9 cellular contexts compared by ENCODE assay signal in the genomic region with DNA sequence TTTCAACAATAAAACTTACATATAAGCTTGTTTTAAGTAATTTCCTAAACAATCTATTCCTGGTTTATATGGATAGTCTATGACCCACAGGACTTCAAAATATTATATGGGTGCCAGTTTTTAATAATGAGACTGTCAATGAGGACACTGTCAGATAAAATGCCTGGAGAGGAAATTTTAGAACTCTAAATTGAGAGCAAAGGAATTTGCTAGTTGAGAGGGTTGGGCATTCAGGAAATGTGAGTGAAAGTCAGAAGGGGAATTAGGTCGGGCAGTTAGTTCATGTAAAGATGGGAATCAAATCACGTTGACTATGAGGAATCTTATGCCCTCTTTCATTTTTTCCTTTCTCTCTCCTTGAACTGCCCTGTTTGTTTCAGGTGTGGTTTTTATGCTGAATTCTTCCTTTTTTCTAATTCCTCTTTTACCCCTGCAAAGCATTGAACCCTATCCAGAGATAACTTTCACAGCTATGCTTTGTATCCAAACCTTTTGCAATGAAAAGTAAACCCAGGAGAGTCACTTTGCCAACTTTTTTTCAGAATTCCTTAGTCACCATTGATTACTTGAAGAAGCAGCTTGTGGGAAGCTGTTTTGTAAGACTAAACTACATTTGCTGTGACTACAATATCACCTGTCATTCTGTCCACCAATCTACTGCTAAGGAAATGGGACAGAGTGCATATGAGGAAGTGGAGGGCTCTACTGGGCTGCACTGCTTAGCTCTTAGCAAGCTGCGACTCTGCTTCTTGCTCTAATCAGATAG. TPM values are rescaled to one million over a fixed set of nuclear protein-coding genes. Genes with fewer than 3 reads are reported as not detected.
DNase-seq lines count a peak whose midpoint lies in the region; ATAC-seq and TF ChIP-seq lines count a peak whose summit lies in the region.
"Had no signal": no experiment of that assay in that cellular context is flagged by ENCODE, and none has a peak within 500 bp of the region (broad histone marks: within the 10 kb centered on the region; RNA-seq: fewer than 3 reads in every experiment).

No MANE protein-coding gene starts in this region.

- no peaks in the 10 kb centered on the region for H3K9me2 ChIP-seq in Loucy (replicated peaks; ENCODE audit: low read depth, low read length)

- peak overlapping the region; percentile 79 to 83 for H3K27ac ChIP-seq in mucosa of rectum (ENCODE audit: low read depth in 2 of 2, low read length in 2 of 2)

- peaks cover 0 to 3% (median 0%) of the 10 kb centered on the region in 3 donors for H3K27me3 Mint-ChIP-seq in CD14-positive monocyte (ENCODE audit: low read depth in 3 of 3)

- H4K20me1 ChIP-seq in Loucy (ENCODE audit: insufficient read depth, low read length, poor library complexity, severe bottlenecking), result no peaks in the 10 kb centered on the region

- no peaks in the 10 kb centered on the region for H3K27me3 ChIP-seq in Loucy (ENCODE audit: insufficient read depth, low read length, poor library complexity, severe bottlenecking)
- H3K27me3 ChIP-seq in mucosa of rectum (ENCODE audit: control insufficient read depth in 2 of 2, insufficient read depth in 2 of 2, low read length in 2 of 2), result no peaks in the 10 kb centered on the region

- peak overlapping the region; percentile 13; the same call in 1 of the 2 replicates for H2AFZ ChIP-seq in Loucy (ENCODE audit: low read length)

- peaks cover 51% of the 10 kb centered on the region for H3K4me1 ChIP-seq in Loucy (ENCODE audit: insufficient read depth, low read length, poor library complexity, severe bottlenecking)
- H3K4me1 ChIP-seq in mucosa of rectum (ENCODE audit: control insufficient read depth in 2 of 2, insufficient read depth in 2 of 2, low read length in 2 of 2), result peaks cover 16 to 28% of the 10 kb centered on the region in 2 donors

- TF ChIP-seq CTCF in CD14-positive monocyte (IDR thresholded peaks at IDR 0.05) (no peak), Loucy (conservative IDR thresholded peaks at IDR 0.05; ENCODE audit: low read length) (no peak), choroid plexus epithelial cell (conservative IDR thresholded peaks at IDR 0.05; ENCODE audit: low read depth, low read length) (no peak)

- DNase-seq in CD14-positive monocyte (ENCODE audit: low spot score), result no peak
- peak; percentile 68 for DNase-seq in choroid plexus epithelial cell (ENCODE audit: low read depth)
- no peak for DNase-seq in HK-2 (ENCODE audit: unreplicated experiment)
- DNase-seq in stimulated activated CD4-positive, alpha-beta T cell treated with anti-CD3 and anti-CD28 coated beads, Interleukin-4, amount 100 ng/mL, for 1 hour, result no peak
- DNase-seq: DND-41 had no signal

- H3K36me3 ChIP-seq in Loucy (ENCODE audit: insufficient read depth, low read length), result peaks cover 19% of the 10 kb centered on the region; the same call in 1 of the 2 replicates
- peaks cover 17 to 24% of the 10 kb centered on the region in 2 donors for H3K36me3 ChIP-seq in mucosa of rectum (ENCODE audit: control insufficient read depth in 2 of 2, insufficient read depth in 2 of 2, low read length in 2 of 2)

- intact Hi-C loops in CD14-positive monocyte (cut with micrococcal nuclease), result no loop called here

- H3K36me3 Mint-ChIP-seq in CD14-positive monocyte, result peaks cover 48 to 79% of the 10 kb centered on the region in 2 donors

- peak overlapping the region; percentile 19 to 89 (median 75) for H3K27ac Mint-ChIP-seq in CD14-positive monocyte

- peaks cover 1% of the 10 kb centered on the region for H3K79me2 ChIP-seq in Loucy (ENCODE audit: insufficient read depth, low read length)

- peaks cover 41% of the 10 kb centered on the region for H3K4me1 Mint-ChIP-seq in CD14-positive monocyte

- ATAC-seq in GM19395 (IDR thresholded peaks at IDR 0.05; ENCODE audit: unreplicated experiment), result no peak
- ATAC-seq in HG03175 (IDR thresholded peaks at IDR 0.05; ENCODE audit: unreplicated experiment), result no peak

- H3F3A ChIP-seq in Loucy (ENCODE audit: low read depth), result peaks cover 6% of the 10 kb centered on the region; the same call in 1 of the 2 replicates

- H3K9me3 Mint-ChIP-seq in CD14-positive monocyte, result peaks cover 0 to 2% (median 0%) of the 10 kb centered on the region in 7 donors

- H3K4me3 ChIP-seq in Loucy (ENCODE audit: low read length, poor library complexity, severe bottlenecking) (peak overlapping the region; percentile 2), choroid plexus epithelial cell (ENCODE audit: low read depth, low read length) (no peak overlapping the region), mucosa of rectum (ENCODE audit: low read length in 2 of 2) (peak overlapping the region; percentile 26 to 28)

- H3K9me3 ChIP-seq in Loucy (ENCODE audit: insufficient read depth, low read depth, low read length) (no peaks in the 10 kb centered on the region), mucosa of rectum (ENCODE audit: control insufficient read depth in 2 of 2, low read length in 2 of 2) (no peaks in the 10 kb centered on the region)

- peak overlapping the region; percentile 45 for H3K4me2 ChIP-seq in Loucy (ENCODE audit: low read depth, low read length, poor library complexity, severe bottlenecking)

- H3K9ac ChIP-seq in Loucy (ENCODE audit: low read depth, low read length, poor library complexity, severe bottlenecking) (peak overlapping the region; percentile 43), mucosa of rectum (ENCODE audit: low read depth in 1 of 2, low read length in 2 of 2) (no peak overlapping the region)

- H3K4me3 Mint-ChIP-seq in CD14-positive monocyte, result no peak overlapping the region

RNA-seq across cellular contexts. Expression of a gene that starts 27.8 kb away (rescaled TPM):
- polyA plus RNA-seq in CD14-positive monocyte, result 10 to 100 TPM; 57.2 to 58.8 TPM

RNA-seq across cellular contexts. Expression of a gene that starts 28.3 kb away (rescaled TPM):
- polyA plus RNA-seq in CD14-positive monocyte, result under 1 TPM in 1 of 2 donors, not detected in 1; 0.08 TPM
